21 cellular contexts compared by ENCODE assay signal in genomic region chr2:10903861-10904210, GRCh38. TPM values are rescaled to one million over a fixed set of nuclear protein-coding genes. Genes with fewer than 3 reads are reported as not detected.
"Had no signal": no experiment of that assay in that cellular context is flagged by ENCODE, and none has a peak within 500 bp of the region (broad histone marks: within the 10 kb centered on the region; RNA-seq: fewer than 3 reads in every experiment).

No MANE protein-coding gene starts in this region.

- H3K4me3 ChIP-seq: ascending aorta, body of pancreas had no signal

- H3K9me3 Mint-ChIP-seq: activated CD4-positive, alpha-beta memory T cell treated with anti-CD3 and anti-CD28 coated beads for 36 hours; activated naive CD4-positive, alpha-beta T cell treated with anti-CD3 and anti-CD28 coated beads, Interleukin-2, amount 50 U/mL, for 24 hours had no signal

- H3K27ac ChIP-seq: ascending aorta, body of pancreas had no signal

- ATAC-seq: body of pancreas, PC-3, T-helper 17 cell had no signal

- H3K9me3 ChIP-seq: ascending aorta, body of pancreas had no signal

- FAIRE-seq: RCC 7860 had no signal

- H3K36me3 Mint-ChIP-seq: activated CD4-positive, alpha-beta memory T cell treated with anti-CD3 and anti-CD28 coated beads for 36 hours; activated naive CD4-positive, alpha-beta T cell treated with anti-CD3 and anti-CD28 coated beads, Interleukin-2, amount 50 U/mL, for 24 hours had no signal

- H3K36me3 ChIP-seq: ascending aorta had no signal

- H3K27me3 ChIP-seq: ascending aorta, body of pancreas had no signal

- H3K27me3 Mint-ChIP-seq: activated CD4-positive, alpha-beta memory T cell treated with anti-CD3 and anti-CD28 coated beads for 36 hours had no signal

- DNase-seq: activated B cell treated with CpG ODN at 0.5 μM for 24 hours; activated CD4-positive, alpha-beta memory T cell treated with anti-CD3 and anti-CD28 coated beads for 36 hours; activated CD4-positive, alpha-beta T cell treated with anti-CD3 and anti-CD28 coated beads for 1 hour; activated CD4-positive, alpha-beta T cell treated with anti-CD3 and anti-CD28 coated beads, Interleukin-2, amount 10 ng/mL, durations not matched to agents 7 days and 5 days; activated T-cell treated with anti-CD3 and anti-CD28 coated beads for 4 hours; amniotic stem cell; body of pancreas; Kasumi-1; KBM-7; NCI-H1105 treated with DMSO at 0.1 percent for 48 hours; NCI-H1930; NCI-H524 treated with DMSO at 0.1 percent for 48 hours; PC-3; SHP77 treated with DMSO at 0.1 percent for 48 hours; T-helper 17 cell; T-helper 9 cell had no signal

- H3K4me3 Mint-ChIP-seq: activated B cell treated with CpG ODN at 0.5 μM for 24 hours; activated CD4-positive, alpha-beta memory T cell treated with anti-CD3 and anti-CD28 coated beads for 36 hours; activated CD4-positive, alpha-beta T cell treated with anti-CD3 and anti-CD28 coated beads, Interleukin-2, amount 10 ng/mL, durations not matched to agents 7 days and 5 days; activated naive CD4-positive, alpha-beta T cell treated with anti-CD3 and anti-CD28 coated beads, Interleukin-2, amount 50 U/mL, for 24 hours; central memory CD8-positive, alpha-beta T cell; T-helper 17 cell had no signal

- H3K4me1 Mint-ChIP-seq: activated B cell treated with CpG ODN at 0.5 μM for 24 hours; activated CD4-positive, alpha-beta T cell treated with anti-CD3 and anti-CD28 coated beads, Interleukin-2, amount 10 ng/mL, durations not matched to agents 7 days and 5 days; activated naive CD4-positive, alpha-beta T cell treated with anti-CD3 and anti-CD28 coated beads, Interleukin-2, amount 50 U/mL, for 24 hours; central memory CD8-positive, alpha-beta T cell; T-helper 17 cell had no signal

- H3K4me1 ChIP-seq: ascending aorta, body of pancreas had no signal

- H3K27ac Mint-ChIP-seq: activated B cell treated with CpG ODN at 0.5 μM for 24 hours; activated CD4-positive, alpha-beta memory T cell treated with anti-CD3 and anti-CD28 coated beads for 36 hours; activated CD4-positive, alpha-beta T cell treated with anti-CD3 and anti-CD28 coated beads, Interleukin-2, amount 10 ng/mL, durations not matched to agents 7 days and 5 days; activated naive CD4-positive, alpha-beta T cell treated with anti-CD3 and anti-CD28 coated beads, Interleukin-2, amount 50 U/mL, for 24 hours; T-helper 17 cell had no signal

RNA-seq across cellular contexts. Expression of gene KCNF1, which starts 7.9 kb away (rescaled TPM):
- total RNA-seq: activated B cell treated with CpG ODN at 0.5 μM for 24 hours; activated CD4-positive, alpha-beta memory T cell treated with anti-CD3 and anti-CD28 coated beads for 36 hours; activated CD4-positive, alpha-beta T cell treated with anti-CD3 and anti-CD28 coated beads, Interleukin-2, amount 10 ng/mL, durations not matched to agents 7 days and 5 days; activated CD8-positive, alpha-beta memory T cell treated with anti-CD3 and anti-CD28 coated beads for 36 hours; ascending aorta; T-helper 17 cell had no signal
